ENCODE assay signal across 16 cellular contexts in the genomic region with DNA sequence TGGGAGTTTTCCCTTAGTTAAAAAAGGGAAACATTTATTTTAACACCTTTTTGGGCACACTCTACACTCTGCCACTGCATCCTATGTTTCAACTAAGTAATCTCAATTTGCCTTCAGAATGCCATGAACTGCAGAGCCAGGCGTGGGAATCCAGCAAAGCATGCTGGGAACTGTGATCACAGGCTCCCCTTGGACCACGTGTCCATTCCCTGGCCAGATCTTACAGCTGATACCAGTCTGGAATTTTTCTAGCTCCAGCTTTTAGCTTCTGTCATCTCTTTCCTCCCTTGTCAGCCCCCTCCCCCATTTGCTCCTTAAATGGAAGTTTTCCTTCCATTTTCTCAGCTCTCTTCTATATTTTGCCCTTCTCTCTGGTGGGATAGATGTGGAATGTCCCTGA. TPM values are rescaled to one million over a fixed set of nuclear protein-coding genes. Genes with fewer than 3 reads are reported as not detected.
DNase-seq lines count a peak whose midpoint lies in the region; ATAC-seq and TF ChIP-seq lines count a peak whose summit lies in the region.
"Had no signal": no experiment of that assay in that cellular context is flagged by ENCODE, and none has a peak within 500 bp of the region (broad histone marks: within the 10 kb centered on the region; RNA-seq: fewer than 3 reads in every experiment).

No MANE protein-coding gene starts in this region.

- no peak overlapping the region for H4K8ac ChIP-seq in mesenchymal stem cell (ENCODE audit: low read length)
- no peak overlapping the region for H4K8ac ChIP-seq in H9 (replicated peaks; ENCODE audit: insufficient read length, low read depth, low read length)

- H3K4me3 ChIP-seq in mesenchymal stem cell (ENCODE audit: insufficient read depth in 1 of 2, low read depth in 1 of 2, low read length in 2 of 2) (no peak overlapping the region), uterus (no peak overlapping the region)
- H3K4me3 ChIP-seq: body of pancreas had no signal

- TF ChIP-seq CTCF in uterus (IDR thresholded peaks at IDR 0.05) = no peak
- no peak for TF ChIP-seq CTCF in H9 (conservative IDR thresholded peaks at IDR 0.05)
- no peak for TF ChIP-seq CTCF in osteocyte (IDR thresholded peaks at IDR 0.05)

- H4K5ac ChIP-seq in H9 (ENCODE audit: insufficient read length, low read depth, low read length) = no peak overlapping the region

- H3K18ac ChIP-seq in mesenchymal stem cell (ENCODE audit: low read depth in 1 of 2, low read length in 2 of 2) = no peak overlapping the region
- H3K18ac ChIP-seq in H9 (ENCODE audit: insufficient read length, low read depth, low read length) = no peak overlapping the region

- no peak overlapping the region for H3T11ph ChIP-seq in H9 (ENCODE audit: low read length)

- H3K23me2 ChIP-seq in H9 (ENCODE audit: insufficient read length, low read depth, low read length, poor library complexity, severe bottlenecking) = no peaks in the 10 kb centered on the region

- no peaks in the 10 kb centered on the region for H3K9me3 Mint-ChIP-seq in stimulated activated naive CD8-positive, alpha-beta T cell treated with anti-CD3 and anti-CD28 coated beads, Interleukin-15, Interleukin-2, amounts not matched to agents 100 ng/mL and 50 ng/mL, for 24 hours
- no peaks in the 10 kb centered on the region for H3K9me3 Mint-ChIP-seq in stimulated activated naive CD8-positive, alpha-beta T cell treated with anti-CD3 and anti-CD28 coated beads, Interleukin-15, amount 100 ng/mL, for 72 hours
- no peaks in the 10 kb centered on the region for H3K9me3 Mint-ChIP-seq in activated T-helper 17 cell treated with anti-CD3 and anti-CD28 coated beads, Interleukin-2, amount 50 U/mL, for 72 hours
- no peaks in the 10 kb centered on the region for H3K9me3 Mint-ChIP-seq in H9
- H3K9me3 Mint-ChIP-seq in osteocyte (ENCODE audit: unreplicated experiment) = no peaks in the 10 kb centered on the region

- H2BK15ac ChIP-seq in mesenchymal stem cell (ENCODE audit: low read depth, poor library complexity, severe bottlenecking) = no peak overlapping the region
- H2BK15ac ChIP-seq in H9 (ENCODE audit: low read depth, low read length) = no peak overlapping the region

- H3K14ac ChIP-seq in mesenchymal stem cell (ENCODE audit: low read length in 2 of 2) = no peak overlapping the region
- H3K14ac ChIP-seq in H9 (ENCODE audit: insufficient read depth, low read length) = no peak overlapping the region

- H3K27me3 Mint-ChIP-seq in stimulated activated naive CD8-positive, alpha-beta T cell treated with anti-CD3 and anti-CD28 coated beads, Interleukin-15, Interleukin-2, amounts not matched to agents 100 ng/mL and 50 ng/mL, for 24 hours = no peaks in the 10 kb centered on the region
- no peaks in the 10 kb centered on the region for H3K27me3 Mint-ChIP-seq in stimulated activated naive CD8-positive, alpha-beta T cell treated with anti-CD3 and anti-CD28 coated beads, Interleukin-15, amount 100 ng/mL, for 72 hours
- no peaks in the 10 kb centered on the region for H3K27me3 Mint-ChIP-seq in activated T-helper 17 cell treated with anti-CD3 and anti-CD28 coated beads, Interleukin-2, amount 50 U/mL, for 72 hours
- peaks cover 10% of the 10 kb centered on the region; the same call in 1 of the 2 replicates for H3K27me3 Mint-ChIP-seq in H9 (ENCODE audit: low read depth)
- no peaks in the 10 kb centered on the region for H3K27me3 Mint-ChIP-seq in osteocyte (ENCODE audit: unreplicated experiment)

- H3K36me3 Mint-ChIP-seq in stimulated activated naive CD8-positive, alpha-beta T cell treated with anti-CD3 and anti-CD28 coated beads, Interleukin-15, Interleukin-2, amounts not matched to agents 100 ng/mL and 50 ng/mL, for 24 hours (ENCODE audit: low read depth) = peaks cover 31% of the 10 kb centered on the region
- H3K36me3 Mint-ChIP-seq in activated T-helper 17 cell treated with anti-CD3 and anti-CD28 coated beads, Interleukin-2, amount 50 U/mL, for 72 hours (ENCODE audit: low read depth) = peaks cover 75% of the 10 kb centered on the region
- H3K36me3 Mint-ChIP-seq in H9 (ENCODE audit: insufficient read depth in 1 of 3, low read depth in 3 of 3) = no peaks in the 10 kb centered on the region
- H3K36me3 Mint-ChIP-seq in osteocyte (ENCODE audit: unreplicated experiment) = no peaks in the 10 kb centered on the region

- H2AK5ac ChIP-seq in mesenchymal stem cell (ENCODE audit: low read length, severe bottlenecking) (no peak overlapping the region), H9 (ENCODE audit: insufficient read length, low read length) (no peak overlapping the region)

- H3K4ac ChIP-seq in mesenchymal stem cell (ENCODE audit: low read depth in 1 of 2, low read length in 2 of 2) = no peak overlapping the region
- no peak overlapping the region for H3K4ac ChIP-seq in H9 (ENCODE audit: low read depth, low read length)

- peaks cover 88% of the 10 kb centered on the region for H3K4me1 Mint-ChIP-seq in stimulated activated naive CD8-positive, alpha-beta T cell treated with anti-CD3 and anti-CD28 coated beads, Interleukin-15, Interleukin-2, amounts not matched to agents 100 ng/mL and 50 ng/mL, for 24 hours (ENCODE audit: low read depth)
- H3K4me1 Mint-ChIP-seq in stimulated activated naive CD8-positive, alpha-beta T cell treated with anti-CD3 and anti-CD28 coated beads, Interleukin-15, amount 100 ng/mL, for 72 hours = peaks cover 82% of the 10 kb centered on the region
- peaks cover 42% of the 10 kb centered on the region for H3K4me1 Mint-ChIP-seq in activated T-helper 17 cell treated with anti-CD3 and anti-CD28 coated beads, Interleukin-2, amount 50 U/mL, for 72 hours
- peaks cover 5 to 9% of the 10 kb centered on the region in 2 experiments; a peak in 3 of 4 replicates for H3K4me1 Mint-ChIP-seq in H9
- peaks cover 36% of the 10 kb centered on the region for H3K4me1 Mint-ChIP-seq in osteocyte (ENCODE audit: unreplicated experiment)

- H3K79me1 ChIP-seq in mesenchymal stem cell (replicated peaks; ENCODE audit: low read length, poor library complexity, severe bottlenecking) (no peaks in the 10 kb centered on the region), H9 (ENCODE audit: insufficient read depth, low read depth, low read length, poor library complexity, severe bottlenecking) (no peaks in the 10 kb centered on the region)

- H2BK12ac ChIP-seq in mesenchymal stem cell (ENCODE audit: low read length in 2 of 2) = peak overlapping the region in 1 of 2 experiments; percentile 11
- no peak overlapping the region for H2BK12ac ChIP-seq in H9 (ENCODE audit: insufficient read length, low read depth, low read length)

- H3K27me3 ChIP-seq in mesenchymal stem cell (ENCODE audit: control insufficient read depth in 1 of 2, insufficient read depth in 1 of 2, low read length in 2 of 2) (no peaks in the 10 kb centered on the region), uterus (no peaks in the 10 kb centered on the region), H9 (ENCODE audit: insufficient read depth, low read length) (no peaks in the 10 kb centered on the region)
- H3K27me3 ChIP-seq: body of pancreas had no signal

- no peak overlapping the region for H2BK5ac ChIP-seq in mesenchymal stem cell (ENCODE audit: low read depth, low read length, poor library complexity, severe bottlenecking)
- H2BK5ac ChIP-seq in H9 (ENCODE audit: insufficient read length, low read length) = no peak overlapping the region

- H2AFZ ChIP-seq in mesenchymal stem cell (ENCODE audit: low read depth, low read length) (no peak overlapping the region), H9 (ENCODE audit: low read length) (no peak overlapping the region)

- peak overlapping the region; percentile 52 for H4K91ac ChIP-seq in mesenchymal stem cell (ENCODE audit: low read length)
- no peak overlapping the region for H4K91ac ChIP-seq in H9 (ENCODE audit: insufficient read length, low read depth, low read length)

- DNase-seq in stimulated activated naive CD8-positive, alpha-beta T cell treated with anti-CD3 and anti-CD28 coated beads, Interleukin-15, amount 100 ng/mL, for 72 hours = no peak
- peak; percentile 75 for DNase-seq in mesenchymal stem cell
- DNase-seq in uterus = peak in 1 of 2 donors; percentile 27
- no peak for DNase-seq in H9
- DNase-seq in osteocyte (ENCODE audit: extremely low spot score, unreplicated experiment) = no peak
- DNase-seq in activated CD4-positive, CD25-positive, alpha-beta regulatory T cell (lab: John Stamatoyannopoulos, UW) = no peak
- DNase-seq: AML-193, body of pancreas, hippocampal formation, mammary epithelial cell, NCI-H774, retina, substantia nigra had no signal

- H3K4me1 ChIP-seq in mesenchymal stem cell (ENCODE audit: control insufficient read depth, insufficient read depth, low read depth, low read length) (peaks cover 18% of the 10 kb centered on the region), uterus (no peaks in the 10 kb centered on the region), H9 (ENCODE audit: insufficient read depth, low read length) (no peaks in the 10 kb centered on the region)
- H3K4me1 ChIP-seq: body of pancreas had no signal

- H3K23ac ChIP-seq in mesenchymal stem cell (ENCODE audit: low read length in 2 of 2) = no peak overlapping the region
- no peak overlapping the region for H3K23ac ChIP-seq in H9 (ENCODE audit: insufficient read length, low read depth, low read length)

- 50% methylated on average over 2 of the region's 2 CpGs for WGBS in mesenchymal stem cell
- no CpG with 5 or more reads among the region's 2 CpGs for WGBS in H9 (ENCODE audit: extremely low coverage, insufficient read length, low lambda C conversion rate)

- H3K9ac ChIP-seq in mesenchymal stem cell (ENCODE audit: low read length) = no peak overlapping the region
- H3K9ac ChIP-seq in H9 (ENCODE audit: extremely low read depth, insufficient read length, low read length) = no peak overlapping the region

- H2BK20ac ChIP-seq in H9 (ENCODE audit: low read depth, low read length, poor library complexity, severe bottlenecking) = no peak overlapping the region

- ATAC-seq in stimulated activated naive CD8-positive, alpha-beta T cell treated with anti-CD3 and anti-CD28 coated beads, Interleukin-15, amount 100 ng/mL, for 72 hours = no peak
- no peak for ATAC-seq in activated T-helper 17 cell treated with anti-CD3 and anti-CD28 coated beads, Interleukin-2, amount 50 U/mL, for 72 hours (replicated peaks)
- ATAC-seq: body of pancreas had no signal

- H3K4me2 ChIP-seq in mesenchymal stem cell (ENCODE audit: low read length, poor library complexity, severe bottlenecking) = no peak overlapping the region
- no peak overlapping the region for H3K4me2 ChIP-seq in H9 (ENCODE audit: insufficient read depth, insufficient read length, low read length)

- no peaks in the 10 kb centered on the region for H3K79me2 ChIP-seq in H9 (ENCODE audit: insufficient read depth, low read length)

- no peak overlapping the region for H3K56ac ChIP-seq in H9 (ENCODE audit: insufficient read length, low read depth, low read length)

- H3K9me3 ChIP-seq in mesenchymal stem cell (ENCODE audit: control insufficient read depth, low read length) = no peaks in the 10 kb centered on the region
- H3K9me3 ChIP-seq in uterus = no peaks in the 10 kb centered on the region
- no peaks in the 10 kb centered on the region for H3K9me3 ChIP-seq in H9 (ENCODE audit: control insufficient read depth, low read depth, low read length)
- H3K9me3 ChIP-seq: body of pancreas had no signal

- peak overlapping the region; percentile 87 for H3K27ac Mint-ChIP-seq in stimulated activated naive CD8-positive, alpha-beta T cell treated with anti-CD3 and anti-CD28 coated beads, Interleukin-15, Interleukin-2, amounts not matched to agents 100 ng/mL and 50 ng/mL, for 24 hours
- H3K27ac Mint-ChIP-seq in stimulated activated naive CD8-positive, alpha-beta T cell treated with anti-CD3 and anti-CD28 coated beads, Interleukin-15, amount 100 ng/mL, for 72 hours = peak overlapping the region in 1 of 2 donors; percentile 77
- H3K27ac Mint-ChIP-seq in activated T-helper 17 cell treated with anti-CD3 and anti-CD28 coated beads, Interleukin-2, amount 50 U/mL, for 72 hours = peak overlapping the region; percentile 77
- H3K27ac Mint-ChIP-seq in H9 (no peak overlapping the region; a peak in 1 of 7 replicates), osteocyte (ENCODE audit: unreplicated experiment) (no peak overlapping the region)

- H3K36me3 ChIP-seq in mesenchymal stem cell (ENCODE audit: control insufficient read depth in 1 of 2, insufficient read depth in 2 of 2, low read depth in 1 of 2, low read length in 2 of 2) (no peaks in the 10 kb centered on the region), uterus (no peaks in the 10 kb centered on the region)

- H2BK120ac ChIP-seq in mesenchymal stem cell (ENCODE audit: low read depth, low read length) (no peak overlapping the region), H9 (ENCODE audit: low read depth, low read length, poor library complexity, severe bottlenecking) (no peak overlapping the region)

- no peak overlapping the region for H3K27ac ChIP-seq in mesenchymal stem cell (ENCODE audit: low read length, poor library complexity, severe bottlenecking)
- peak overlapping the region; percentile 33 to 42 for H3K27ac ChIP-seq in uterus
- no peak overlapping the region for H3K27ac ChIP-seq in H9 (ENCODE audit: insufficient read length, low read depth, low read length)
- H3K27ac ChIP-seq: body of pancreas, epithelial cell of prostate had no signal

- H4K20me1 ChIP-seq in H9 (ENCODE audit: control insufficient read depth, insufficient read depth, insufficient read length) = no peaks in the 10 kb centered on the region

- TF ChIP-seq POLR2A in uterus (IDR thresholded peaks at IDR 0.05) = no peak

- H3K4me3 Mint-ChIP-seq in stimulated activated naive CD8-positive, alpha-beta T cell treated with anti-CD3 and anti-CD28 coated beads, Interleukin-15, Interleukin-2, amounts not matched to agents 100 ng/mL and 50 ng/mL, for 24 hours = no peak overlapping the region
- no peak overlapping the region for H3K4me3 Mint-ChIP-seq in stimulated activated naive CD8-positive, alpha-beta T cell treated with anti-CD3 and anti-CD28 coated beads, Interleukin-15, amount 100 ng/mL, for 72 hours
- peak overlapping the region; percentile 25 for H3K4me3 Mint-ChIP-seq in activated T-helper 17 cell treated with anti-CD3 and anti-CD28 coated beads, Interleukin-2, amount 50 U/mL, for 72 hours
- no peak overlapping the region for H3K4me3 Mint-ChIP-seq in H9
- no peak overlapping the region for H3K4me3 Mint-ChIP-seq in osteocyte (ENCODE audit: unreplicated experiment)

- intact Hi-C loops in uterus (cut with DNase I; ENCODE audit: low total_unique reads) = no loop called here

RNA-seq across cellular contexts. Expression of a gene that starts 29.4 kb away (rescaled TPM):
- 10 to 100 TPM; 69.0 to 75.5 TPM for total RNA-seq in activated T-helper 17 cell treated with anti-CD3 and anti-CD28 coated beads, Interleukin-2, amount 50 U/mL, for 72 hours
- polyA plus RNA-seq in mesenchymal stem cell (2013, experiment 1 of 2) = 0.52 TPM
- 0.44 TPM for polyA plus RNA-seq in mesenchymal stem cell (2013, experiment 2 of 2)
- total RNA-seq in uterus = 10 to 100 TPM in 2 of 4 donors, 1 to 10 TPM in 2; 1.8 to 21.3 (median 12.5) TPM
- total RNA-seq in H9 (2021) = 0.13 and 0.26 TPM in 2 replicates
- total RNA-seq in osteocyte = not detected in 2 replicates

Comparison
In these comparisons a context has a peak if more than half of its experiments do, and no peak if none do; other contexts are left out.
1. H3K27ac Mint-ChIP-seq: peak in stimulated activated naive CD8-positive, alpha-beta T cell treated with anti-CD3 and anti-CD28 coated beads, Interleukin-15, Interleukin-2, amounts not matched to agents 100 ng/mL and 50 ng/mL, for 24 hours (single experiment) and activated T-helper 17 cell treated with anti-CD3 and anti-CD28 coated beads, Interleukin-2, amount 50 U/mL, for 72 hours (single experiment); none in H9 (0 of 3) and osteocyte (single experiment).
2. H3K27ac ChIP-seq: peak in uterus (2 of 2); none in mesenchymal stem cell (single experiment) and H9 (single experiment).